Comparison of ENCODE assay signal across 20 cellular contexts in genomic region chr10:63470928-63471327, GRCh38. TPM values are rescaled to one million over a fixed set of nuclear protein-coding genes. Genes with fewer than 3 reads are reported as not detected.
DNase-seq lines count a peak whose midpoint lies in the region; ATAC-seq, FAIRE-seq and TF ChIP-seq lines count a peak whose summit lies in the region.
"Had no signal": no experiment of that assay in that cellular context is flagged by ENCODE, and none has a peak within 500 bp of the region (broad histone marks: within the 10 kb centered on the region; RNA-seq: fewer than 3 reads in every experiment).

No MANE protein-coding gene starts in this region.

- H3K79me1 ChIP-seq in IMR-90 (ENCODE audit: low read depth in 1 of 2, low read length in 2 of 2) = peaks cover 18 to 49% of the 10 kb centered on the region in 2 experiments

- ATAC-seq in A549 (no peak), IMR-90 (ENCODE audit: low read depth) (no peak), HG02852 (IDR thresholded peaks at IDR 0.05; ENCODE audit: unreplicated experiment) (no peak), GM18858 (IDR thresholded peaks at IDR 0.05; ENCODE audit: unreplicated experiment) (no peak)
- ATAC-seq: CD8-positive, alpha-beta T cell had no signal

- no peak overlapping the region for H3K4ac ChIP-seq in IMR-90 (ENCODE audit: low read depth, low read length)

- no peak for TF ChIP-seq CTCF in A549 (IDR thresholded peaks at IDR 0.05)
- no peak for TF ChIP-seq CTCF in IMR-90 (conservative IDR thresholded peaks at IDR 0.05; ENCODE audit: low read depth, low read length)

- H2AK5ac ChIP-seq in IMR-90 (ENCODE audit: low read depth, low read length) = no peak overlapping the region

- no peak for FAIRE-seq in A549 (lab: Jason Lieb, UNC)
- FAIRE-seq: GM12891, GM18507 had no signal

- H3K27ac Mint-ChIP-seq in activated naive CD8-positive, alpha-beta T cell treated with anti-CD3 and anti-CD28 coated beads for 36 hours = no peak overlapping the region
- H3K27ac Mint-ChIP-seq: B cell; CD4-positive, CD25-positive, alpha-beta regulatory T cell; CD8-positive, alpha-beta T cell had no signal

- CTCF ChIA-PET in A549 (lab: Yijun Ruan, JAX) = no interaction called here
- CTCF ChIA-PET in IMR-90 (lab: Yijun Ruan, JAX) = interaction anchor here (0.6 kb wide), 1 partner anchor 1206 kb away, joined by 3 read pairs; no protein-coding TSS in a partner anchor

- no peak overlapping the region for H3K9ac ChIP-seq in IMR-90 (ENCODE audit: low read depth, low read length)
- H3K9ac ChIP-seq: BLaER1 had no signal

- no peak overlapping the region for H2AFZ ChIP-seq in IMR-90 (replicated peaks; ENCODE audit: low read length, poor library complexity)

- H3K9me3 ChIP-seq in A549 = no peaks in the 10 kb centered on the region
- no peaks in the 10 kb centered on the region for H3K9me3 ChIP-seq in IMR-90 (ENCODE audit: control insufficient read depth, insufficient read depth, low read length)
- H3K9me3 ChIP-seq: BLaER1, Caco-2 had no signal

- H3K27me3 ChIP-seq in IMR-90 (ENCODE audit: control insufficient read depth, insufficient read depth, low read length) = no peaks in the 10 kb centered on the region

- H3K27ac ChIP-seq in A549 (no peak overlapping the region), IMR-90 (ENCODE audit: insufficient read depth, low read length) (no peak overlapping the region)
- H3K27ac ChIP-seq: BLaER1, C4-2B had no signal

- no peaks in the 10 kb centered on the region for H3K27me3 Mint-ChIP-seq in activated naive CD8-positive, alpha-beta T cell treated with anti-CD3 and anti-CD28 coated beads for 36 hours
- H3K27me3 Mint-ChIP-seq: B cell; CD4-positive, CD25-positive, alpha-beta regulatory T cell had no signal

- no peak overlapping the region for H2AK9ac ChIP-seq in IMR-90 (replicated peaks; ENCODE audit: low read depth, low read length, poor library complexity)

- H3K4me1 ChIP-seq in A549 (peaks cover 19% of the 10 kb centered on the region; the same call in 2 of the 3 replicates), IMR-90 (ENCODE audit: control insufficient read depth, insufficient read depth, low read length) (peaks cover 2% of the 10 kb centered on the region; the same call in 1 of the 2 replicates)

- H3K18ac ChIP-seq in IMR-90 (ENCODE audit: low read depth, low read length) = no peak overlapping the region

- POLR2A ChIA-PET in A549 (lab: Yijun Ruan, JAX) = no interaction called here
- POLR2A ChIA-PET in IMR-90 (lab: Charles Lee; ENCODE audit: unreplicated experiment) = no interaction called here

- no peak for TF ChIP-seq EP300 in A549 (IDR thresholded peaks at IDR 0.05)

- H3K23ac ChIP-seq in IMR-90 (ENCODE audit: low read depth, low read length) = no peak overlapping the region

- no peak overlapping the region for H4K91ac ChIP-seq in IMR-90 (ENCODE audit: insufficient read depth, low read depth, low read length)

- TF ChIP-seq POLR2A in A549 (IDR thresholded peaks at IDR 0.05; ENCODE audit: low read length) = no peak
- TF ChIP-seq POLR2A in IMR-90 (IDR thresholded peaks at IDR 0.05; ENCODE audit: low read depth, low read length) = no peak

- in situ Hi-C loops in G401 (cut with HindIII; ENCODE audit: low sequenced_read_pairs) (no loop called here), IMR-90 (cut with MboI; ENCODE audit: low sequenced_read_pairs) (no loop called here)

- H3K36me3 Mint-ChIP-seq in activated naive CD8-positive, alpha-beta T cell treated with anti-CD3 and anti-CD28 coated beads for 36 hours = peaks cover 4% of the 10 kb centered on the region

- no peaks in the 10 kb centered on the region for H3K9me3 Mint-ChIP-seq in activated naive CD8-positive, alpha-beta T cell treated with anti-CD3 and anti-CD28 coated beads for 36 hours
- H3K9me3 Mint-ChIP-seq: CD4-positive, CD25-positive, alpha-beta regulatory T cell; CD8-positive, alpha-beta T cell had no signal

- H3K56ac ChIP-seq in IMR-90 (ENCODE audit: extremely low read depth, insufficient read depth, low read length) = no peak overlapping the region

- H4K8ac ChIP-seq in IMR-90 (ENCODE audit: low read depth in 2 of 2, low read length in 2 of 2) = no peak overlapping the region

- no peak overlapping the region for H2BK5ac ChIP-seq in IMR-90 (ENCODE audit: low read depth, low read length, poor library complexity, severe bottlenecking)

- H2BK15ac ChIP-seq in IMR-90 (ENCODE audit: low read depth, low read length) = no peak overlapping the region

- DNase-seq in A549 (ENCODE audit: low read depth in 1 of 2, low spot score in 1 of 2) (no peak), G401 (ENCODE audit: low spot score) (peak; percentile 39), IMR-90 (no peak)
- DNase-seq in activated naive CD8-positive, alpha-beta T cell treated with anti-CD3 and anti-CD28 coated beads for 36 hours = no peak
- DNase-seq: Caco-2; CD4-positive, CD25-positive, alpha-beta regulatory T cell; CD8-positive, alpha-beta T cell; DMS153; EL; GF-D8; GOT3; H7; HCEC 1CT had no signal

- TF ChIP-seq RAD21 in A549 (conservative IDR thresholded peaks at IDR 0.05 in 1 of 2, IDR thresholded peaks at IDR 0.05 in 1 of 2) = no peak
- TF ChIP-seq RAD21 in IMR-90 (IDR thresholded peaks at IDR 0.05; ENCODE audit: low read length) = no peak

- H4K20me1 ChIP-seq in IMR-90 (ENCODE audit: insufficient read depth, low read length) = peaks cover 12% of the 10 kb centered on the region; the same call in 1 of the 2 replicates

- no peak overlapping the region for H3K4me3 Mint-ChIP-seq in activated naive CD8-positive, alpha-beta T cell treated with anti-CD3 and anti-CD28 coated beads for 36 hours
- H3K4me3 Mint-ChIP-seq: B cell; CD4-positive, CD25-positive, alpha-beta regulatory T cell; CD8-positive, alpha-beta T cell had no signal

- H3K36me3 ChIP-seq in IMR-90 (ENCODE audit: control insufficient read depth, insufficient read depth, low read length) = no peaks in the 10 kb centered on the region; the same call in 1 of the 2 replicates

- no peak overlapping the region for H3K14ac ChIP-seq in IMR-90 (replicated peaks; ENCODE audit: low read depth, low read length)

- BruUV-seq in IMR-90 (replicated peaks; lab: Mats Ljungman, UMichigan) = no TSS peak

- H3K4me1 Mint-ChIP-seq in activated naive CD8-positive, alpha-beta T cell treated with anti-CD3 and anti-CD28 coated beads for 36 hours = peaks cover 23% of the 10 kb centered on the region

- no peak overlapping the region for H2BK120ac ChIP-seq in IMR-90 (ENCODE audit: low read depth, low read length)

- peaks cover 7% of the 10 kb centered on the region; the same call in 1 of the 2 replicates for H3K9me1 ChIP-seq in IMR-90 (ENCODE audit: insufficient read depth, low read length)

- no peak overlapping the region for H3K4me3 ChIP-seq in A549
- H3K4me3 ChIP-seq in IMR-90 (ENCODE audit: insufficient read depth, low read depth, low read length) = no peak overlapping the region
- H3K4me3 ChIP-seq: BLaER1 had no signal

- dilution Hi-C loops in IMR-90 (cut with HindIII; ENCODE audit: low sequenced_read_pairs, unreplicated experiment) = no loop called here

- no peak overlapping the region for H3K4me2 ChIP-seq in A549
- no peak overlapping the region for H3K4me2 ChIP-seq in IMR-90 (ENCODE audit: low read depth, low read length)
- H3K4me2 ChIP-seq: BLaER1 had no signal

- no peak overlapping the region for H2BK20ac ChIP-seq in IMR-90 (ENCODE audit: low read depth, low read length)

- no peak overlapping the region for H4K5ac ChIP-seq in IMR-90 (ENCODE audit: low read depth, low read length)

- intact Hi-C loops in IMR-90 (cut with micrococcal nuclease) = no loop called here

- 85% methylated on average over 3 of the region's 3 CpGs for WGBS in A549 (ENCODE audit: missing lambda C conversion rate)
- no CpG with 5 or more reads among the region's 3 CpGs for WGBS in IMR-90 (ENCODE audit: extremely low coverage in 2 of 2, insufficient read length in 1 of 2), 2 experiments

TF ChIP-seq in A549, 52 proteins besides CTCF, POLR2A, EP300 and RAD21:
- TF ChIP-seq MAFK (IDR thresholded peaks at IDR 0.05; ENCODE audit: partially characterized antibody) (peak; percentile 71), CEBPB (IDR thresholded peaks at IDR 0.05) (no peak)
TF ChIP-seq in A549: peak in this region for 1.

TF ChIP-seq in IMR-90, 13 proteins besides CTCF, POLR2A, EP300 and RAD21:
- TF ChIP-seq MAFK (IDR thresholded peaks at IDR 0.05; ENCODE audit: low read depth, low read length) = 0 out of 2 replicates have a peak, but pooled peaks have one; percentile 16
- TF ChIP-seq NFE2L2 (IDR thresholded peaks at IDR 0.05; ENCODE audit: low read depth, low read length) = no peak

RNA-seq across cellular contexts. Expression of gene JMJD1C, which starts 5.2 kb away (rescaled TPM):
- 47.2 and 51.0 TPM in 2 replicates for polyA plus RNA-seq in A549 (2011; rRNA removed)
- polyA plus RNA-seq in A549 (2012; cell fraction: cytosol; rRNA removed) = 5.2 and 5.6 TPM in 2 replicates
- polyA plus RNA-seq in A549 (2012; cell fraction: nucleus; rRNA removed) = 7.4 and 13.4 TPM in 2 replicates
- polyA plus RNA-seq in A549 (2017; fragmentation: RNase III; extraction: RNeasy Plus Mini Kit Qiagen cat#74134 plus additional on column Dnase treatment) = 15.9 to 18.6 TPM (median 16.5 TPM) in 3 replicates
- 57.0 and 58.5 TPM in 2 replicates for polyA minus RNA-seq in A549 (2011; rRNA and poly(A)+ RNA removed)
- 29.1 and 33.7 TPM in 2 replicates for total RNA-seq in G401 (2014; rRNA removed; shearing (Covaris generic))
- total RNA-seq in IMR-90 (2012; rRNA removed) = 96.8 and 108 TPM in 2 replicates
- polyA plus RNA-seq in IMR-90 (2012; rRNA removed) = 10.6 and 15.6 TPM in 2 replicates
- 2.0 and 2.7 TPM in 2 replicates for polyA plus RNA-seq in IMR-90 (2012; cell fraction: cytosol; rRNA removed)
- 4.5 and 57.4 TPM in 2 replicates for polyA plus RNA-seq in IMR-90 (2012; cell fraction: nucleus; rRNA removed; ENCODE audit: low replicate concordance)
- 10 to 100 TPM; 48.4 to 52.0 TPM for total RNA-seq in activated naive CD8-positive, alpha-beta T cell treated with anti-CD3 and anti-CD28 coated beads for 36 hours

RNA-seq across cellular contexts. Expression of gene REEP3, which starts 50.3 kb away (rescaled TPM):
- polyA plus RNA-seq in A549 (2011; rRNA removed) (26.3 and 35.8 TPM in 2 replicates), A549 (2017; fragmentation: RNase III; extraction: RNeasy Plus Mini Kit Qiagen cat#74134 plus additional on column Dnase treatment) (16.1 to 19.6 TPM (median 17.9 TPM) in 3 replicates), IMR-90 (2012; rRNA removed) (9.2 and 11.7 TPM in 2 replicates)
- polyA plus RNA-seq in A549 (2012; cell fraction: cytosol; rRNA removed) = 8.0 and 9.3 TPM in 2 replicates
- polyA plus RNA-seq in A549 (2012; cell fraction: nucleus; rRNA removed) = 2.8 and 4.4 TPM in 2 replicates
- 12.1 and 12.5 TPM in 2 replicates for polyA minus RNA-seq in A549 (2011; rRNA and poly(A)+ RNA removed)
- total RNA-seq in G401 (2014; rRNA removed; shearing (Covaris generic)) = 18.6 and 21.7 TPM in 2 replicates
- total RNA-seq in IMR-90 (2012; rRNA removed) = 28.9 and 48.6 TPM in 2 replicates
- 3.6 and 4.4 TPM in 2 replicates for polyA plus RNA-seq in IMR-90 (2012; cell fraction: cytosol; rRNA removed)
- 1.0 and 4.6 TPM in 2 replicates for polyA plus RNA-seq in IMR-90 (2012; cell fraction: nucleus; rRNA removed; ENCODE audit: low replicate concordance)
- total RNA-seq in activated naive CD8-positive, alpha-beta T cell treated with anti-CD3 and anti-CD28 coated beads for 36 hours = 10 to 100 TPM; 17.4 to 20.7 TPM
